20 cellular contexts compared by ENCODE assay signal in the genomic region with DNA sequence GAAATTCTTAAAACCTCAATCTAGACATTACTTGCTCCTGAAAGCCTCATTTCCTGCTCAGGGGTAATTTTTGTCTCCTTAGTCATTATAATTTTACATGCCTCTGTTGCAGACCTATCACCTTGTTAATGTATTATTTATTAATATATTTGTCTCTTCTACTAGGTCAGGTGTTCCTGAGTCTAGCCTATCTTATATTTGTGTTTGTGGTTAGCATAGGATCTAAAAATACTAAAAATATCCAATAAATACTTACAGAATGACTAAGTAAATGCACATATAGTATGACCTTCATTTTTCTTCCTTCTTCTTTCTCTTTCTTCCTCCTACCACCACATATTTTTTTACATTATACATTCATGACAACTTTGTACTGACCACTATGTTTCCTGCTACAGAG.
DNase-seq lines count a peak whose midpoint lies in the region; ATAC-seq, FAIRE-seq and TF ChIP-seq lines count a peak whose summit lies in the region.
"Had no signal": no experiment of that assay in that cellular context is flagged by ENCODE, and none has a peak within 500 bp of the region (broad histone marks: within the 10 kb centered on the region; RNA-seq: fewer than 3 reads in every experiment).

No MANE protein-coding gene starts in this region.

- no peaks in the 10 kb centered on the region for H3K27me3 ChIP-seq in bronchial epithelial cell (ENCODE audit: control insufficient read depth, insufficient read depth, low read length)

- no peak for TF ChIP-seq CTCF in bronchial epithelial cell (IDR thresholded peaks at IDR 0.05; ENCODE audit: insufficient read depth, low read length, severe bottlenecking)

- ATAC-seq in GM19463 (IDR thresholded peaks at IDR 0.05; ENCODE audit: unreplicated experiment) (peak; percentile 51), HG03175 (IDR thresholded peaks at IDR 0.05; ENCODE audit: unreplicated experiment) (peak; percentile 78), GM21447 (IDR thresholded peaks at IDR 0.05; ENCODE audit: unreplicated experiment) (no peak)
- no peak for ATAC-seq in activated CD8-positive, alpha-beta T cell treated with anti-CD3 and anti-CD28 coated beads, Interleukin-2, amount 10 ng/mL, durations not matched to agents 7 days and 5 days

- no peak overlapping the region for H3K4me3 ChIP-seq in bronchial epithelial cell (ENCODE audit: low read depth, low read length)
- H3K4me3 ChIP-seq: PC-9 had no signal

- no peaks in the 10 kb centered on the region for H3K36me3 ChIP-seq in bronchial epithelial cell (ENCODE audit: control insufficient read depth, insufficient read depth, low read length)

- DNase-seq in A172 (ENCODE audit: low spot score), result peak; percentile 11
- peak; percentile 12 for DNase-seq in bronchial epithelial cell (ENCODE audit: low read depth)
- no peak for DNase-seq in activated CD8-positive, alpha-beta T cell treated with anti-CD3 and anti-CD28 coated beads, Interleukin-2, amount 10 ng/mL, durations not matched to agents 7 days and 5 days
- no peak for DNase-seq in 8988T
- no peak for DNase-seq in NCI-H187 treated with DMSO at 0.1 percent for 48 hours (lab: John Stamatoyannopoulos, UW)
- DNase-seq: Caco-2; CD4-positive, alpha-beta T cell; DMS153; GDM1; MM.1S; NCI-H1092; NCI-H146; NCI-H2081; NCI-H748 treated with DMSO at 0.1 percent for 48 hours had no signal

- POLR2A ChIA-PET in activated CD8-positive, alpha-beta T cell treated with anti-CD3 and anti-CD28 coated beads, Interleukin-2, amount 10 ng/mL, durations not matched to agents 7 days and 5 days (lab: Charles Lee), result no interaction called here

- H3K4me1 Mint-ChIP-seq in activated CD8-positive, alpha-beta T cell treated with anti-CD3 and anti-CD28 coated beads, Interleukin-2, amount 10 ng/mL, durations not matched to agents 7 days and 5 days (ENCODE audit: low read depth), result no peaks in the 10 kb centered on the region
- H3K4me1 Mint-ChIP-seq: B cell had no signal

- H3K27ac Mint-ChIP-seq in activated CD8-positive, alpha-beta T cell treated with anti-CD3 and anti-CD28 coated beads, Interleukin-2, amount 10 ng/mL, durations not matched to agents 7 days and 5 days, result no peak overlapping the region
- H3K27ac Mint-ChIP-seq: B cell; CD4-positive, alpha-beta T cell had no signal

- H3K4me3 Mint-ChIP-seq in activated CD8-positive, alpha-beta T cell treated with anti-CD3 and anti-CD28 coated beads, Interleukin-2, amount 10 ng/mL, durations not matched to agents 7 days and 5 days, result no peak overlapping the region
- H3K4me3 Mint-ChIP-seq: B cell; CD4-positive, alpha-beta T cell had no signal

- H3K36me3 Mint-ChIP-seq in activated CD8-positive, alpha-beta T cell treated with anti-CD3 and anti-CD28 coated beads, Interleukin-2, amount 10 ng/mL, durations not matched to agents 7 days and 5 days (ENCODE audit: low read depth), result no peaks in the 10 kb centered on the region

- no peak for FAIRE-seq in bronchial epithelial cell (lab: Jason Lieb, UNC)
- FAIRE-seq: H1 had no signal

- no peaks in the 10 kb centered on the region for H3K27me3 Mint-ChIP-seq in activated CD8-positive, alpha-beta T cell treated with anti-CD3 and anti-CD28 coated beads, Interleukin-2, amount 10 ng/mL, durations not matched to agents 7 days and 5 days (ENCODE audit: low read depth)
- H3K27me3 Mint-ChIP-seq: B cell; CD4-positive, alpha-beta T cell had no signal

- peaks cover 8% of the 10 kb centered on the region for H3K9me3 Mint-ChIP-seq in activated CD8-positive, alpha-beta T cell treated with anti-CD3 and anti-CD28 coated beads, Interleukin-2, amount 10 ng/mL, durations not matched to agents 7 days and 5 days (ENCODE audit: insufficient read depth)

- CTCF ChIA-PET in activated CD8-positive, alpha-beta T cell treated with anti-CD3 and anti-CD28 coated beads, Interleukin-2, amount 10 ng/mL, durations not matched to agents 7 days and 5 days (lab: Charles Lee), result no interaction called here

Comparison
In these comparisons a context has a peak if more than half of its experiments do, and no peak if none do; other contexts are left out.
1. DNase-seq: peak in A172 (single experiment) and bronchial epithelial cell (single experiment); none in activated CD8-positive, alpha-beta T cell treated with anti-CD3 and anti-CD28 coated beads, Interleukin-2, amount 10 ng/mL, durations not matched to agents 7 days and 5 days (single experiment), 8988T (single experiment) and NCI-H187 treated with DMSO at 0.1 percent for 48 hours (single experiment).
2. ATAC-seq: peak in GM19463 (single experiment) and HG03175 (single experiment); none in GM21447 (single experiment) and activated CD8-positive, alpha-beta T cell treated with anti-CD3 and anti-CD28 coated beads, Interleukin-2, amount 10 ng/mL, durations not matched to agents 7 days and 5 days (single experiment).